In the genomic region with DNA sequence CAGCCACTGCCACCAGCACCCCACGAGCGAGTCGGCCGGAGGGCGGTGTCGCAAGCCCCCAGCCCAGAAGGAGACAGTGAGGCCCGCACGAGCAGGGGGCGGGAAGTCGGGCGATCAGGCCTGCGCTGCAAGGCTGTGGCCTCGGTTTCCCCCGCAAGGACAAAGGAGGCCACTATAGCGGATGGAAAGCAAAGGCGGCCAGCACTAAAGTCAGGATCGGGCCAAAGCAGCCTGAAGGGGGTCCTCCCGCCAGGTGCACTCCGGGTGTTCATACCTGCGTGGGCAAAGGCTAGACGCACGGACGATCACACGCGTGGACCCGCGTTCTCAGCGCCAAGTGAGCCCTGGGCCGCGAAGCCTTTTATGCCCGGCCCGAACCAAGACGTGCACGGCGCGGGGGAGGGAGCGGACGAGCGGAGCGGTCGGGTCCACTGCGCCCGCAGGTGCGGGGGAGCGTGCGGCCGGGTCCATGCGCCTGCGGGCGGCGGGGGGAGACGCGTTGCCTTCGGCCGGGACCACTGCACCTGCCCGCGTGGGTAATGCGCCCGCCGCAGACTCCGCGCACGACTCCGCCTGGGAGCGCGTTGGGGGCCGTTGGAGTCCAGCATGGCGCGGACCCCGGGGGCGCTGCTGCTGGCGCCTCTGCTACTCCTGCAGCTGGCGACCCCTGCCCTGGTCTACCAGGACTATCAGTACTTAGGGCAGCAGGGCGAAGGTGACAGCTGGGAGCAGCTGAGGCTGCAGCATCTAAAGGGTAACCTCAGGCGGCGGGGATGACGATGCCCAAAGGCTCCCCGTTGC, we compare ENCODE assay signal across 1 cellular context.
TF ChIP-seq lines count a peak whose summit lies in the region.

A gene (minus strand): TSS at position 335 of the 801 bp plus-strand sequence. CDS start 539 bp downstream, outside the sequence.
A gene (plus strand): TSS at position 604 of the 801 bp plus-strand sequence. CDS start 3 bp downstream, at position 607.

TF ChIP-seq in GM12878, 131 proteins besides CTCF, POLR2A, EP300 and RAD21 (continued from another document and continues in another):
- TF ChIP-seq, protein P1, sequence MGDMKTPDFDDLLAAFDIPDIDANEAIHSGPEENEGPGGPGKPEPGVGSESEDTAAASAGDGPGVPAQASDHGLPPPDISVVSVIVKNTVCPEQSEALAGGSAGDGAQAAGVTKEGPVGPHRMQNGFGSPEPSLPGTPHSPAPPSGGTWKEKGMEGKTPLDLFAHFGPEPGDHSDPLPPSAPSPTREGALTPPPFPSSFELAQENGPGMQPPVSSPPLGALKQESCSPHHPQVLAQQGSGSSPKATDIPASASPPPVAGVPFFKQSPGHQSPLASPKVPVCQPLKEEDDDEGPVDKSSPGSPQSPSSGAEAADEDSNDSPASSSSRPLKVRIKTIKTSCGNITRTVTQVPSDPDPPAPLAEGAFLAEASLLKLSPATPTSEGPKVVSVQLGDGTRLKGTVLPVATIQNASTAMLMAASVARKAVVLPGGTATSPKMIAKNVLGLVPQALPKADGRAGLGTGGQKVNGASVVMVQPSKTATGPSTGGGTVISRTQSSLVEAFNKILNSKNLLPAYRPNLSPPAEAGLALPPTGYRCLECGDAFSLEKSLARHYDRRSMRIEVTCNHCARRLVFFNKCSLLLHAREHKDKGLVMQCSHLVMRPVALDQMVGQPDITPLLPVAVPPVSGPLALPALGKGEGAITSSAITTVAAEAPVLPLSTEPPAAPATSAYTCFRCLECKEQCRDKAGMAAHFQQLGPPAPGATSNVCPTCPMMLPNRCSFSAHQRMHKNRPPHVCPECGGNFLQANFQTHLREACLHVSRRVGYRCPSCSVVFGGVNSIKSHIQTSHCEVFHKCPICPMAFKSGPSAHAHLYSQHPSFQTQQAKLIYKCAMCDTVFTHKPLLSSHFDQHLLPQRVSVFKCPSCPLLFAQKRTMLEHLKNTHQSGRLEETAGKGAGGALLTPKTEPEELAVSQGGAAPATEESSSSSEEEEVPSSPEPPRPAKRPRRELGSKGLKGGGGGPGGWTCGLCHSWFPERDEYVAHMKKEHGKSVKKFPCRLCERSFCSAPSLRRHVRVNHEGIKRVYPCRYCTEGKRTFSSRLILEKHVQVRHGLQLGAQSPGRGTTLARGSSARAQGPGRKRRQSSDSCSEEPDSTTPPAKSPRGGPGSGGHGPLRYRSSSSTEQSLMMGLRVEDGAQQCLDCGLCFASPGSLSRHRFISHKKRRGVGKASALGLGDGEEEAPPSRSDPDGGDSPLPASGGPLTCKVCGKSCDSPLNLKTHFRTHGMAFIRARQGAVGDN (IDR thresholded peaks at IDR 0.05): peak; percentile 84
- TF ChIP-seq, protein P2, sequence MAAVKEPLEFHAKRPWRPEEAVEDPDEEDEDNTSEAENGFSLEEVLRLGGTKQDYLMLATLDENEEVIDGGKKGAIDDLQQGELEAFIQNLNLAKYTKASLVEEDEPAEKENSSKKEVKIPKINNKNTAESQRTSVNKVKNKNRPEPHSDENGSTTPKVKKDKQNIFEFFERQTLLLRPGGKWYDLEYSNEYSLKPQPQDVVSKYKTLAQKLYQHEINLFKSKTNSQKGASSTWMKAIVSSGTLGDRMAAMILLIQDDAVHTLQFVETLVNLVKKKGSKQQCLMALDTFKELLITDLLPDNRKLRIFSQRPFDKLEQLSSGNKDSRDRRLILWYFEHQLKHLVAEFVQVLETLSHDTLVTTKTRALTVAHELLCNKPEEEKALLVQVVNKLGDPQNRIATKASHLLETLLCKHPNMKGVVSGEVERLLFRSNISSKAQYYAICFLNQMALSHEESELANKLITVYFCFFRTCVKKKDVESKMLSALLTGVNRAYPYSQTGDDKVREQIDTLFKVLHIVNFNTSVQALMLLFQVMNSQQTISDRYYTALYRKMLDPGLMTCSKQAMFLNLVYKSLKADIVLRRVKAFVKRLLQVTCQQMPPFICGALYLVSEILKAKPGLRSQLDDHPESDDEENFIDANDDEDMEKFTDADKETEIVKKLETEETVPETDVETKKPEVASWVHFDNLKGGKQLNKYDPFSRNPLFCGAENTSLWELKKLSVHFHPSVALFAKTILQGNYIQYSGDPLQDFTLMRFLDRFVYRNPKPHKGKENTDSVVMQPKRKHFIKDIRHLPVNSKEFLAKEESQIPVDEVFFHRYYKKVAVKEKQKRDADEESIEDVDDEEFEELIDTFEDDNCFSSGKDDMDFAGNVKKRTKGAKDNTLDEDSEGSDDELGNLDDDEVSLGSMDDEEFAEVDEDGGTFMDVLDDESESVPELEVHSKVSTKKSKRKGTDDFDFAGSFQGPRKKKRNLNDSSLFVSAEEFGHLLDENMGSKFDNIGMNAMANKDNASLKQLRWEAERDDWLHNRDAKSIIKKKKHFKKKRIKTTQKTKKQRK (IDR thresholded peaks at IDR 0.05; ENCODE audit: low read depth, low read length): no peak
- TF ChIP-seq SREBF2 (IDR thresholded peaks at IDR 0.05; ENCODE audit: low read length) (no peak), WRNIP1 (IDR thresholded peaks at IDR 0.05; ENCODE audit: borderline replicate concordance, low read depth, low read length) (no peak), ZSCAN29 (IDR thresholded peaks at IDR 0.05) (0 out of 2 replicates have a peak, but pooled peaks have one; percentile 64), NFXL1 (IDR thresholded peaks at IDR 0.05; ENCODE audit: borderline replicate concordance) (no peak), SIN3A (IDR thresholded peaks at IDR 0.05; ENCODE audit: low read depth, low read length) (peak; percentile 54; the same call in 1 of the 2 replicates), HDAC2 (IDR thresholded peaks at IDR 0.05) (no peak), ATF7 (IDR thresholded peaks at IDR 0.05; ENCODE audit: low read depth) (peak; percentile 92), STAT3 (IDR thresholded peaks at IDR 0.05; ENCODE audit: low read depth, low read length) (no peak), ZZZ3 (IDR thresholded peaks at IDR 0.05; ENCODE audit: control insufficient read depth, insufficient read length, low read depth) (no peak), TCF12 (IDR thresholded peaks at IDR 0.05; ENCODE audit: low read depth, low read length) (peak; percentile 74; the same call in 1 of the 2 replicates), IRF4 (IDR thresholded peaks at IDR 0.05; ENCODE audit: low read depth, low read length) (no peak), ZBED1 (IDR thresholded peaks at IDR 0.05; ENCODE audit: borderline replicate concordance) (no peak), CREM (IDR thresholded peaks at IDR 0.05; ENCODE audit: low read depth) (peak; percentile 45; the same call in 1 of the 2 replicates), MXI1 (IDR thresholded peaks at IDR 0.05; ENCODE audit: low read depth, low read length) (no peak), CHD4 (IDR thresholded peaks at IDR 0.05) (no peak), RELA (IDR thresholded peaks at IDR 0.05; ENCODE audit: borderline replicate concordance, partially characterized antibody) (peak; percentile 57), YY1 (IDR thresholded peaks at IDR 0.05; ENCODE audit: low read depth, low read length) (peak; percentile 31; the same call in 1 of the 2 replicates), IKZF2 (IDR thresholded peaks at IDR 0.05) (no peak), PAX8 (IDR thresholded peaks at IDR 0.05) (no peak), FOXK2 (IDR thresholded peaks at IDR 0.05) (peak; percentile 97), BHLHE40 (IDR thresholded peaks at IDR 0.05; ENCODE audit: borderline replicate concordance in 1 of 2, low read depth in 2 of 2, low read length in 1 of 2) (peak; percentile 98 to 99), SMC3 (IDR thresholded peaks at IDR 0.05; ENCODE audit: borderline replicate concordance, low read length) (no peak)
- TF ChIP-seq, protein P3, sequence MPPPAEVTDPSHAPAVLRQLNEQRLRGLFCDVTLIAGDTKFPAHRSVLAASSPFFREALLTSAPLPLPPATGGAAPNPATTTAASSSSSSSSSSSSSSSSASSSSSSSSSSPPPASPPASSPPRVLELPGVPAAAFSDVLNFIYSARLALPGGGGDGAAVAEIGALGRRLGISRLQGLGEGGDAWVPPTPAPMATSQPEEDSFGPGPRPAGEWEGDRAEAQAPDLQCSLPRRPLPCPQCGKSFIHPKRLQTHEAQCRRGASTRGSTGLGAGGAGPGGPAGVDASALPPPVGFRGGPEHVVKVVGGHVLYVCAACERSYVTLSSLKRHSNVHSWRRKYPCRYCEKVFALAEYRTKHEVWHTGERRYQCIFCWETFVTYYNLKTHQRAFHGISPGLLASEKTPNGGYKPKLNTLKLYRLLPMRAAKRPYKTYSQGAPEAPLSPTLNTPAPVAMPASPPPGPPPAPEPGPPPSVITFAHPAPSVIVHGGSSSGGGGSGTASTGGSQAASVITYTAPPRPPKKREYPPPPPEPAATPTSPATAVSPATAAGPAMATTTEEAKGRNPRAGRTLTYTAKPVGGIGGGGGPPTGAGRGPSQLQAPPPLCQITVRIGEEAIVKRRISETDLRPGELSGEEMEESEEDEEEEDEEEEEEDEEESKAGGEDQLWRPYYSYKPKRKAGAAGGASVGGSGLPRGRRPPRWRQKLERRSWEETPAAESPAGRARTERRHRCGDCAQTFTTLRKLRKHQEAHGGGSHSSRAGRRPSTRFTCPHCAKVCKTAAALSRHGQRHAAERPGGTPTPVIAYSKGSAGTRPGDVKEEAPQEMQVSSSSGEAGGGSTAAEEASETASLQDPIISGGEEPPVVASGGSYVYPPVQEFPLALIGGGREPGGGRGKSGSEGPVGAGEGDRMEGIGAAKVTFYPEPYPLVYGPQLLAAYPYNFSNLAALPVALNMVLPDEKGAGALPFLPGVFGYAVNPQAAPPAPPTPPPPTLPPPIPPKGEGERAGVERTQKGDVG (CRISPR knock-in tag; IDR thresholded peaks at IDR 0.05): no peak
- TF ChIP-seq, protein P4, sequence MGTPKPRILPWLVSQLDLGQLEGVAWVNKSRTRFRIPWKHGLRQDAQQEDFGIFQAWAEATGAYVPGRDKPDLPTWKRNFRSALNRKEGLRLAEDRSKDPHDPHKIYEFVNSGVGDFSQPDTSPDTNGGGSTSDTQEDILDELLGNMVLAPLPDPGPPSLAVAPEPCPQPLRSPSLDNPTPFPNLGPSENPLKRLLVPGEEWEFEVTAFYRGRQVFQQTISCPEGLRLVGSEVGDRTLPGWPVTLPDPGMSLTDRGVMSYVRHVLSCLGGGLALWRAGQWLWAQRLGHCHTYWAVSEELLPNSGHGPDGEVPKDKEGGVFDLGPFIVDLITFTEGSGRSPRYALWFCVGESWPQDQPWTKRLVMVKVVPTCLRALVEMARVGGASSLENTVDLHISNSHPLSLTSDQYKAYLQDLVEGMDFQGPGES (IDR thresholded peaks at IDR 0.05): no peak; the same call in 1 of the 2 replicates
- TF ChIP-seq, protein P5, sequence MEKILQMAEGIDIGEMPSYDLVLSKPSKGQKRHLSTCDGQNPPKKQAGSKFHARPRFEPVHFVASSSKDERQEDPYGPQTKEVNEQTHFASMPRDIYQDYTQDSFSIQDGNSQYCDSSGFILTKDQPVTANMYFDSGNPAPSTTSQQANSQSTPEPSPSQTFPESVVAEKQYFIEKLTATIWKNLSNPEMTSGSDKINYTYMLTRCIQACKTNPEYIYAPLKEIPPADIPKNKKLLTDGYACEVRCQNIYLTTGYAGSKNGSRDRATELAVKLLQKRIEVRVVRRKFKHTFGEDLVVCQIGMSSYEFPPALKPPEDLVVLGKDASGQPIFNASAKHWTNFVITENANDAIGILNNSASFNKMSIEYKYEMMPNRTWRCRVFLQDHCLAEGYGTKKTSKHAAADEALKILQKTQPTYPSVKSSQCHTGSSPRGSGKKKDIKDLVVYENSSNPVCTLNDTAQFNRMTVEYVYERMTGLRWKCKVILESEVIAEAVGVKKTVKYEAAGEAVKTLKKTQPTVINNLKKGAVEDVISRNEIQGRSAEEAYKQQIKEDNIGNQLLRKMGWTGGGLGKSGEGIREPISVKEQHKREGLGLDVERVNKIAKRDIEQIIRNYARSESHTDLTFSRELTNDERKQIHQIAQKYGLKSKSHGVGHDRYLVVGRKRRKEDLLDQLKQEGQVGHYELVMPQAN (conservative IDR thresholded peaks at IDR 0.05): no peak; the same call in 1 of the 2 replicates
- TF ChIP-seq, protein P6, sequence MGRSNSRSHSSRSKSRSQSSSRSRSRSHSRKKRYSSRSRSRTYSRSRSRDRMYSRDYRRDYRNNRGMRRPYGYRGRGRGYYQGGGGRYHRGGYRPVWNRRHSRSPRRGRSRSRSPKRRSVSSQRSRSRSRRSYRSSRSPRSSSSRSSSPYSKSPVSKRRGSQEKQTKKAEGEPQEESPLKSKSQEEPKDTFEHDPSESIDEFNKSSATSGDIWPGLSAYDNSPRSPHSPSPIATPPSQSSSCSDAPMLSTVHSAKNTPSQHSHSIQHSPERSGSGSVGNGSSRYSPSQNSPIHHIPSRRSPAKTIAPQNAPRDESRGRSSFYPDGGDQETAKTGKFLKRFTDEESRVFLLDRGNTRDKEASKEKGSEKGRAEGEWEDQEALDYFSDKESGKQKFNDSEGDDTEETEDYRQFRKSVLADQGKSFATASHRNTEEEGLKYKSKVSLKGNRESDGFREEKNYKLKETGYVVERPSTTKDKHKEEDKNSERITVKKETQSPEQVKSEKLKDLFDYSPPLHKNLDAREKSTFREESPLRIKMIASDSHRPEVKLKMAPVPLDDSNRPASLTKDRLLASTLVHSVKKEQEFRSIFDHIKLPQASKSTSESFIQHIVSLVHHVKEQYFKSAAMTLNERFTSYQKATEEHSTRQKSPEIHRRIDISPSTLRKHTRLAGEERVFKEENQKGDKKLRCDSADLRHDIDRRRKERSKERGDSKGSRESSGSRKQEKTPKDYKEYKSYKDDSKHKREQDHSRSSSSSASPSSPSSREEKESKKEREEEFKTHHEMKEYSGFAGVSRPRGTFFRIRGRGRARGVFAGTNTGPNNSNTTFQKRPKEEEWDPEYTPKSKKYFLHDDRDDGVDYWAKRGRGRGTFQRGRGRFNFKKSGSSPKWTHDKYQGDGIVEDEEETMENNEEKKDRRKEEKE (IDR thresholded peaks at IDR 0.05): peak; percentile 92
- TF ChIP-seq, protein P7, sequence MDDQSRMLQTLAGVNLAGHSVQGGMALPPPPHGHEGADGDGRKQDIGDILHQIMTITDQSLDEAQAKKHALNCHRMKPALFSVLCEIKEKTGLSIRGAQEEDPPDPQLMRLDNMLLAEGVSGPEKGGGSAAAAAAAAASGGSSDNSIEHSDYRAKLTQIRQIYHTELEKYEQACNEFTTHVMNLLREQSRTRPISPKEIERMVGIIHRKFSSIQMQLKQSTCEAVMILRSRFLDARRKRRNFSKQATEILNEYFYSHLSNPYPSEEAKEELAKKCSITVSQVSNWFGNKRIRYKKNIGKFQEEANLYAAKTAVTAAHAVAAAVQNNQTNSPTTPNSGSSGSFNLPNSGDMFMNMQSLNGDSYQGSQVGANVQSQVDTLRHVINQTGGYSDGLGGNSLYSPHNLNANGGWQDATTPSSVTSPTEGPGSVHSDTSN (IDR thresholded peaks at IDR 0.05; ENCODE audit: insufficient replicate concordance, low read depth, low read length): no peak
- TF ChIP-seq, protein P8, sequence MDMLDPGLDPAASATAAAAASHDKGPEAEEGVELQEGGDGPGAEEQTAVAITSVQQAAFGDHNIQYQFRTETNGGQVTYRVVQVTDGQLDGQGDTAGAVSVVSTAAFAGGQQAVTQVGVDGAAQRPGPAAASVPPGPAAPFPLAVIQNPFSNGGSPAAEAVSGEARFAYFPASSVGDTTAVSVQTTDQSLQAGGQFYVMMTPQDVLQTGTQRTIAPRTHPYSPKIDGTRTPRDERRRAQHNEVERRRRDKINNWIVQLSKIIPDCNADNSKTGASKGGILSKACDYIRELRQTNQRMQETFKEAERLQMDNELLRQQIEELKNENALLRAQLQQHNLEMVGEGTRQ (IDR thresholded peaks at IDR 0.05; ENCODE audit: borderline replicate concordance, low read depth, low read length): no peak
